Comparison of ENCODE assay signal across 22 cellular contexts in genomic region chr5:54442271-54442670, GRCh38. TPM values are rescaled to one million over a fixed set of nuclear protein-coding genes. Genes with fewer than 3 reads are reported as not detected.
"Had no signal": no experiment of that assay in that cellular context is flagged by ENCODE, and none has a peak within 500 bp of the region (broad histone marks: within the 10 kb centered on the region; RNA-seq: fewer than 3 reads in every experiment).

No MANE protein-coding gene starts in this region.

- H3K27me3 Mint-ChIP-seq: activated B cell treated with CpG ODN at 0.5 μM for 24 hours; activated CD8-positive, alpha-beta T cell treated with anti-CD3 and anti-CD28 coated beads for 36 hours; T-cell had no signal

- H3K9me3 ChIP-seq: left ventricle myocardium inferior, neutrophil, pancreas, stomach had no signal

- H3K27ac ChIP-seq: cardiac muscle cell, left ventricle myocardium inferior, neutrophil, pancreas, stomach had no signal

- H3K4me1 ChIP-seq: pancreas, stomach had no signal

- DNase-seq: activated B cell treated with CpG ODN at 0.5 μM for 24 hours; activated CD4-positive, alpha-beta T cell treated with anti-CD3 and anti-CD28 coated beads for 4 hours; activated CD8-positive, alpha-beta T cell treated with anti-CD3 and anti-CD28 coated beads for 36 hours; activated naive CD4-positive, alpha-beta T cell treated with anti-CD3 and anti-CD28 coated beads for 36 hours; activated T-cell treated with anti-CD3 and anti-CD28 coated beads, Interleukin-2, amount 50 U/mL, for 1 hour; effector memory CD8-positive, alpha-beta T cell; foreskin melanocyte; left ventricle myocardium inferior; natural killer cell; pancreas; stimulated activated CD4-positive, alpha-beta T cell treated with anti-CD3 and anti-CD28 coated beads, Interleukin-4, amount 100 ng/mL, for 24 hours; stomach; T-cell had no signal

- H3K36me3 ChIP-seq: cardiac muscle cell, left ventricle myocardium inferior, neutrophil, pancreas, stomach had no signal

- FAIRE-seq: pancreas had no signal

- H3K27ac Mint-ChIP-seq: activated B cell treated with CpG ODN at 0.5 μM for 24 hours; activated CD8-positive, alpha-beta T cell treated with anti-CD3 and anti-CD28 coated beads for 36 hours; activated naive CD4-positive, alpha-beta T cell treated with anti-CD3 and anti-CD28 coated beads for 36 hours; activated T-helper 2 cell treated with anti-CD3 and anti-CD28 coated beads, Interferon-gamma antibody, Interleukin-2, Interleukin-4, amounts not matched to agents 10 μg/mL and 5 μg/mL and 100 μg/mL, durations not matched to agents 14 hours and 24 hours and 36 hours; effector memory CD8-positive, alpha-beta T cell; natural killer cell; stimulated activated effector memory CD8-positive, alpha-beta T cell treated with anti-CD3 and anti-CD28 coated beads, Interleukin-12 subunit alpha, Interleukin-12 subunit beta, amount 100 ng/mL, for 72 hours; T-cell; type B pancreatic cell had no signal

- H3K4me3 ChIP-seq: cardiac muscle cell, left ventricle myocardium inferior, pancreas, stomach had no signal

- H3K9me3 Mint-ChIP-seq: activated B cell treated with CpG ODN at 0.5 μM for 24 hours; activated CD8-positive, alpha-beta T cell treated with anti-CD3 and anti-CD28 coated beads for 36 hours; activated naive CD4-positive, alpha-beta T cell treated with anti-CD3 and anti-CD28 coated beads for 36 hours; activated T-helper 2 cell treated with anti-CD3 and anti-CD28 coated beads, Interferon-gamma antibody, Interleukin-2, Interleukin-4, amounts not matched to agents 10 μg/mL and 5 μg/mL and 100 μg/mL, durations not matched to agents 14 hours and 24 hours and 36 hours; effector memory CD8-positive, alpha-beta T cell; natural killer cell; stimulated activated effector memory CD8-positive, alpha-beta T cell treated with anti-CD3 and anti-CD28 coated beads, Interleukin-12 subunit alpha, Interleukin-12 subunit beta, amount 100 ng/mL, for 72 hours; T-cell; type B pancreatic cell had no signal

- H3K27me3 ChIP-seq: cardiac muscle cell, neutrophil, pancreas, stomach had no signal

- H3K4me3 Mint-ChIP-seq: activated B cell treated with CpG ODN at 0.5 μM for 24 hours; activated CD8-positive, alpha-beta T cell treated with anti-CD3 and anti-CD28 coated beads for 36 hours; activated naive CD4-positive, alpha-beta T cell treated with anti-CD3 and anti-CD28 coated beads for 36 hours; effector memory CD8-positive, alpha-beta T cell; natural killer cell; stimulated activated effector memory CD8-positive, alpha-beta T cell treated with anti-CD3 and anti-CD28 coated beads, Interleukin-12 subunit alpha, Interleukin-12 subunit beta, amount 100 ng/mL, for 72 hours; T-cell; type B pancreatic cell had no signal

- H3K36me3 Mint-ChIP-seq: natural killer cell; stimulated activated effector memory CD8-positive, alpha-beta T cell treated with anti-CD3 and anti-CD28 coated beads, Interleukin-12 subunit alpha, Interleukin-12 subunit beta, amount 100 ng/mL, for 72 hours; T-cell; type B pancreatic cell had no signal

- ATAC-seq: activated CD8-positive, alpha-beta T cell treated with anti-CD3 and anti-CD28 coated beads for 36 hours; effector memory CD8-positive, alpha-beta T cell; natural killer cell; pancreas; sciatic nerve; SK-N-SH treated with all-trans-retinoic acid at 6 μM for 48 hours; stimulated activated effector memory CD8-positive, alpha-beta T cell treated with anti-CD3 and anti-CD28 coated beads, Interleukin-12 subunit alpha, Interleukin-12 subunit beta, amount 100 ng/mL, for 72 hours; T-cell had no signal

- H3K4me1 Mint-ChIP-seq: natural killer cell had no signal

RNA-seq across cellular contexts. Expression of gene HSPB3, which starts 13.2 kb away (rescaled TPM):
- total RNA-seq: activated B cell treated with CpG ODN at 0.5 μM for 24 hours; activated CD8-positive, alpha-beta T cell treated with anti-CD3 and anti-CD28 coated beads for 36 hours; activated naive CD4-positive, alpha-beta T cell treated with anti-CD3 and anti-CD28 coated beads for 36 hours; activated T-helper 2 cell treated with anti-CD3 and anti-CD28 coated beads, Interferon-gamma antibody, Interleukin-2, Interleukin-4, amounts not matched to agents 10 μg/mL and 5 μg/mL and 100 μg/mL, durations not matched to agents 14 hours and 24 hours and 36 hours; dermis microvascular lymphatic vessel endothelial cell; natural killer cell; pancreas; pulmonary artery endothelial cell; sciatic nerve; T-cell had no signal
